In the genomic region with DNA sequence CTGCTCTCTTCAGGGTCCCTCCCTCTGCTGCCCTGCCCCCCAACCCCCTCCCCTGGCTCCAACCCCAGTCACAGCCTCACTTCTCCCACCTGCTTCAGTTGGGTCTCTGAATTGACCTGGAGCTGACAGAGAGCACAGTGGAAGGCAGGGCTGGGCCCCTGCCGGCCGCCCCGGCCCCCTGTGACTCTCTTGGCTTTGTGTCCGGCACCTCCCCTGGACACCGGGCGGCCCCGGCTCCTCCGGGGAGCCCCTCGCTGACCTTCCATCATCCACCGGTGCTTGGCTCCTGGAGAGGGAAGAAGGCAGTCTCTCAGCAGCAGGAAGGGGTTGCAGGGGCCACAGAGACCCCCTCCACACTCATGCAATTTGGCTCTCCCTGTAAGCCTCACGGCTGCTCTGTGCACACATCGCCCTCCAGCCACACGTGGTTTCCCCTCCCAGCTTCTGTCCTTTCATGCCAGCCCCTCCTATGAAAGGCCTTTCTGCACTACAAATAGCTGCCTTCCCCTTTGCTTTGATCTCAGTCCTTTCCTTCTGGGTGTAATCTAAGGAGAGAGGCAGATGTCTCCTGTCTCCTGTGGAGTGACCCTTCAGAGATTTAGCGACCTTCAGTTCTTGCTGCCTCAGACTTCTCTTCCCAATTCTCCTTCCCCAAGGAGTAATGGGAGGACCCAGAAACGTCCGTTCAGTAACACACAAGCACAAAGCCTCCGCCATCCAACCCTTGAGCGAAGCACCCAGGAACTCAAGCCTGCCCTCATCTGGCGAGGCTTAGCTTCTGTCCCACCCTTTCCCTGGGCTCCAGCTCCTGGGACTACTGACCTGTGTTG, we compare ENCODE assay signal across 1 cellular context.
TF ChIP-seq lines count a peak whose summit lies in the region.

No MANE protein-coding gene starts in this region.

TF ChIP-seq in HEK293T, 16 proteins besides CTCF, POLR2A, EP300 and RAD21:
- no peak for TF ChIP-seq FOXK2 (IDR thresholded peaks at IDR 0.05)
- TF ChIP-seq LEF1 (IDR thresholded peaks at IDR 0.05; ENCODE audit: borderline replicate concordance) = no peak
- no peak for TF ChIP-seq SUZ12 (IDR thresholded peaks at IDR 0.05)
- no peak for TF ChIP-seq FOXM1 (IDR thresholded peaks at IDR 0.05; ENCODE audit: borderline replicate concordance)
- TF ChIP-seq L3MBTL2 (conservative IDR thresholded peaks at IDR 0.05) = no peak
- TF ChIP-seq HDGF (IDR thresholded peaks at IDR 0.05; ENCODE audit: borderline replicate concordance) = no peak
- TF ChIP-seq CTBP1 (IDR thresholded peaks at IDR 0.05; ENCODE audit: borderline replicate concordance) = no peak
- TF ChIP-seq NFRKB (IDR thresholded peaks at IDR 0.05) = no peak
- no peak for TF ChIP-seq SP1 (IDR thresholded peaks at IDR 0.05)
- no peak for TF ChIP-seq BHLHE40 (IDR thresholded peaks at IDR 0.05; ENCODE audit: borderline replicate concordance)
- no peak for TF ChIP-seq TARDBP (IDR thresholded peaks at IDR 0.05)
- no peak for TF ChIP-seq FOXA1 (IDR thresholded peaks at IDR 0.05)
- TF ChIP-seq ARNT (IDR thresholded peaks at IDR 0.05) = no peak
- no peak for TF ChIP-seq ZNF384 (IDR thresholded peaks at IDR 0.05)
- TF ChIP-seq ELF4 (IDR thresholded peaks at IDR 0.05) = no peak
